In genomic region chr18:9096698-9097097, GRCh38 we compare ENCODE assay signal across 25 cellular contexts. TPM values are rescaled to one million over a fixed set of nuclear protein-coding genes. Genes with fewer than 3 reads are reported as not detected.
A peak's percentile ranks its signal among the peaks of the same experiment; 100 is the strongest.
DNase-seq lines count a peak whose midpoint lies in the region; ATAC-seq and TF ChIP-seq lines count a peak whose summit lies in the region.
"Had no signal": no experiment of that assay in that cellular context is flagged by ENCODE, and none has a peak within 500 bp of the region (broad histone marks: within the 10 kb centered on the region; RNA-seq: fewer than 3 reads in every experiment).

No MANE protein-coding gene starts in this region.

- no peak overlapping the region for H3K4me3 Mint-ChIP-seq in activated CD4-positive, alpha-beta T cell treated with anti-CD3 and anti-CD28 coated beads for 36 hours
- peak overlapping the region in 1 of 4 donors; percentile 66 for H3K4me3 Mint-ChIP-seq in CD4-positive, CD25-positive, alpha-beta regulatory T cell
- H3K4me3 Mint-ChIP-seq: brain; CD8-positive, alpha-beta T cell; nephron progenitor cell had no signal

- H3K9me3 Mint-ChIP-seq in activated CD4-positive, alpha-beta T cell treated with anti-CD3 and anti-CD28 coated beads for 36 hours (ENCODE audit: low read depth) = no peaks in the 10 kb centered on the region
- H3K9me3 Mint-ChIP-seq in CD4-positive, CD25-positive, alpha-beta regulatory T cell = no peaks in the 10 kb centered on the region
- H3K9me3 Mint-ChIP-seq: brain; CD8-positive, alpha-beta T cell; nephron progenitor cell had no signal

- H3K9me2 ChIP-seq in PC-3 (replicated peaks; ENCODE audit: low read length) = no peaks in the 10 kb centered on the region

- in situ Hi-C loops in GM13976 (cut with MboI; ENCODE audit: low sequenced_read_pairs, unreplicated experiment) = no loop called here

- H3K27ac Mint-ChIP-seq in activated CD4-positive, alpha-beta T cell treated with anti-CD3 and anti-CD28 coated beads for 36 hours = peak overlapping the region; percentile 90
- peak overlapping the region in 2 of 3 donors; percentile 27 to 95 for H3K27ac Mint-ChIP-seq in CD4-positive, CD25-positive, alpha-beta regulatory T cell
- H3K27ac Mint-ChIP-seq: nephron progenitor cell had no signal

- H3K27me3 Mint-ChIP-seq in activated CD4-positive, alpha-beta T cell treated with anti-CD3 and anti-CD28 coated beads for 36 hours = no peaks in the 10 kb centered on the region
- H3K27me3 Mint-ChIP-seq in CD4-positive, CD25-positive, alpha-beta regulatory T cell = no peaks in the 10 kb centered on the region
- H3K27me3 Mint-ChIP-seq: brain had no signal

- H4K20me1 ChIP-seq in PC-3 (ENCODE audit: low read length) = no peaks in the 10 kb centered on the region

- no peak for DNase-seq in activated CD4-positive, alpha-beta T cell treated with anti-CD3 and anti-CD28 coated beads for 36 hours
- DNase-seq in activated CD4-positive, alpha-beta T cell treated with anti-CD3 and anti-CD28 coated beads for 4 hours = no peak
- no peak for DNase-seq in CD4-positive, CD25-positive, alpha-beta regulatory T cell
- DNase-seq in PC-3 (no peak), esophagus muscularis mucosa (ENCODE audit: extremely low spot score) (no peak), GM13976 (ENCODE audit: low spot score) (no peak), SKM-1 treated with dmso at 0.1 percent for 144 hours (lab: John Stamatoyannopoulos, UW; ENCODE audit: unreplicated experiment) (no peak)
- DNase-seq: activated CD4-positive, alpha-beta T cell treated with anti-CD3 and anti-CD28 coated beads for 1 hour; activated effector memory CD4-positive, alpha-beta T cell treated with anti-CD3 and anti-CD28 coated beads, Interleukin-2, amount 50 U/mL, for 16 hours; CD8-positive, alpha-beta T cell; glutamatergic neuron; GM23248; kidney; NCI-H1417; NCI-H2081; NCI-H226; nephron progenitor cell; pancreas; stimulated activated CD8-positive, alpha-beta memory T cell treated with anti-CD3 and anti-CD28 coated beads, Interleukin-4, amount 100 ng/mL, for 48 hours; trophoblast cell had no signal

- no peak overlapping the region for H3K9ac ChIP-seq in PC-3 (ENCODE audit: low read length)
- H3K9ac ChIP-seq: GM23248 had no signal

- POLR2A ChIA-PET in activated CD4-positive, alpha-beta T cell treated with anti-CD3 and anti-CD28 coated beads for 36 hours (lab: Charles Lee) = interaction anchor here (0.6 to 1.6 kb wide), 7 partner anchors 8 to 234 kb away, joined by 3 to 16 read pairs (median 4); partner anchors contain the start of gene ANKRD12
- POLR2A ChIA-PET in PC-3 (lab: Charles Lee; ENCODE audit: unreplicated experiment) = no interaction called here

- H3K4me1 ChIP-seq in CD4-positive, CD25-positive, alpha-beta regulatory T cell (ENCODE audit: control insufficient read depth, insufficient read depth, low read length, poor library complexity, severe bottlenecking) = peaks cover 40% of the 10 kb centered on the region
- H3K4me1 ChIP-seq in PC-3 (ENCODE audit: insufficient read depth, low read length) (peaks cover 39% of the 10 kb centered on the region), esophagus muscularis mucosa (peaks cover 10 to 66% (median 51%) of the 10 kb centered on the region in 4 donors)

- CTCF ChIA-PET in activated CD4-positive, alpha-beta T cell treated with anti-CD3 and anti-CD28 coated beads for 36 hours (lab: Charles Lee) = interaction anchor here (0.9 to 2.1 kb wide), 7 partner anchors 13 to 66 kb away, joined by 3 to 13 read pairs (median 4); no protein-coding TSS in a partner anchor
- CTCF ChIA-PET in PC-3 (lab: Charles Lee) = no interaction called here

- H3K4me2 ChIP-seq in PC-3 (ENCODE audit: low read length) = no peak overlapping the region
- H3K4me2 ChIP-seq: smooth muscle cell had no signal

- TF ChIP-seq EP300 in esophagus muscularis mucosa (IDR thresholded peaks at IDR 0.05) = no peak

- H2AFZ ChIP-seq in PC-3 (ENCODE audit: low read length) = 0 out of 2 replicates have a peak overlapping the region, but pooled peaks have one; percentile 9

- H3K79me2 ChIP-seq in PC-3 (ENCODE audit: low read length) = no peaks in the 10 kb centered on the region

- no peaks in the 10 kb centered on the region for H3F3A ChIP-seq in PC-3 (ENCODE audit: low read length, unreplicated experiment)

- H3K27ac ChIP-seq in CD4-positive, CD25-positive, alpha-beta regulatory T cell (ENCODE audit: insufficient read depth, low read length, poor library complexity, severe bottlenecking) = no peak overlapping the region
- H3K27ac ChIP-seq in PC-3 (ENCODE audit: low read length) (no peak overlapping the region), esophagus muscularis mucosa (replicated peaks in 1 of 4) (peak overlapping the region; percentile 75 to 82 (median 78))
- H3K27ac ChIP-seq: GM23248, pancreas had no signal

- H3K9me3 ChIP-seq in CD4-positive, CD25-positive, alpha-beta regulatory T cell (ENCODE audit: control insufficient read depth in 2 of 2, low read length in 2 of 2) = no peaks in the 10 kb centered on the region
- H3K9me3 ChIP-seq in PC-3 (ENCODE audit: low read length) (no peaks in the 10 kb centered on the region), esophagus muscularis mucosa (no peaks in the 10 kb centered on the region)
- H3K9me3 ChIP-seq: pancreas, SJSA1 had no signal

- WGBS in esophagus muscularis mucosa = 78% methylated on average over 2 of the region's 2 CpGs

- H3K36me3 Mint-ChIP-seq in activated CD4-positive, alpha-beta T cell treated with anti-CD3 and anti-CD28 coated beads for 36 hours (ENCODE audit: low read depth) = no peaks in the 10 kb centered on the region
- H3K36me3 Mint-ChIP-seq in CD4-positive, CD25-positive, alpha-beta regulatory T cell = no peaks in the 10 kb centered on the region
- H3K36me3 Mint-ChIP-seq: brain had no signal

- no peak for TF ChIP-seq CTCF in PC-3 (conservative IDR thresholded peaks at IDR 0.05; ENCODE audit: low read depth, low read length)
- no peak for TF ChIP-seq CTCF in esophagus muscularis mucosa (IDR thresholded peaks at IDR 0.05)
- no peak for TF ChIP-seq CTCF in GM13976 (IDR thresholded peaks at IDR 0.05; ENCODE audit: borderline replicate concordance, control extremely low read depth, extremely low read depth, insufficient read depth, missing control alignments)

- H3K27me3 ChIP-seq in CD4-positive, CD25-positive, alpha-beta regulatory T cell (ENCODE audit: control insufficient read depth, insufficient read depth, low read length) = no peaks in the 10 kb centered on the region
- no peaks in the 10 kb centered on the region for H3K27me3 ChIP-seq in PC-3 (ENCODE audit: low read length)
- H3K27me3 ChIP-seq in esophagus muscularis mucosa = no peaks in the 10 kb centered on the region
- H3K27me3 ChIP-seq: pancreas, SJSA1 had no signal

- ATAC-seq in activated CD4-positive, alpha-beta T cell treated with anti-CD3 and anti-CD28 coated beads for 36 hours = no peak
- ATAC-seq in CD4-positive, CD25-positive, alpha-beta regulatory T cell (ENCODE audit: low read depth in 2 of 2) = no peak
- ATAC-seq in PC-3 (no peak), HG02623 (IDR thresholded peaks at IDR 0.05; ENCODE audit: unreplicated experiment) (no peak)
- ATAC-seq: CD8-positive, alpha-beta T cell; pancreas had no signal

- intact Hi-C loops in activated CD4-positive, alpha-beta T cell treated with anti-CD3 and anti-CD28 coated beads for 36 hours (cut with DNase I, micrococcal nuclease) = no loop called here
- intact Hi-C loops in PC-3 (cut with micrococcal nuclease) = no loop called here
- intact Hi-C loops in esophagus muscularis mucosa (cut with DNase I) = no loop called here

- H3K4me3 ChIP-seq in CD4-positive, CD25-positive, alpha-beta regulatory T cell (ENCODE audit: low read depth, low read length) = no peak overlapping the region
- H3K4me3 ChIP-seq in PC-3 (ENCODE audit: low read length) (no peak overlapping the region), esophagus muscularis mucosa (no peak overlapping the region)
- H3K4me3 ChIP-seq: GM12878, GM23248, pancreas, SJSA1, smooth muscle cell had no signal

- TF ChIP-seq POLR2A in esophagus muscularis mucosa (IDR thresholded peaks at IDR 0.05; ENCODE audit: low read depth) = no peak

- H3K36me3 ChIP-seq in CD4-positive, CD25-positive, alpha-beta regulatory T cell (ENCODE audit: control insufficient read depth, insufficient read depth, low read length) = no peaks in the 10 kb centered on the region
- H3K36me3 ChIP-seq in PC-3 (ENCODE audit: low read depth, low read length) (no peaks in the 10 kb centered on the region), esophagus muscularis mucosa (no peaks in the 10 kb centered on the region)
- H3K36me3 ChIP-seq: pancreas, SJSA1 had no signal

- peaks cover 63% of the 10 kb centered on the region for H3K4me1 Mint-ChIP-seq in activated CD4-positive, alpha-beta T cell treated with anti-CD3 and anti-CD28 coated beads for 36 hours
- peaks cover 28 to 69% (median 38%) of the 10 kb centered on the region in 4 donors for H3K4me1 Mint-ChIP-seq in CD4-positive, CD25-positive, alpha-beta regulatory T cell

- BruUV-seq in PC-3 (replicated peaks; lab: Mats Ljungman, UMichigan) = no TSS peak

RNA-seq across cellular contexts. Expression of gene NDUFV2, which starts 5.8 kb away (rescaled TPM):
- total RNA-seq in activated CD4-positive, alpha-beta T cell treated with anti-CD3 and anti-CD28 coated beads for 36 hours = 100 to 1,000 TPM; 331 to 372 TPM
- total RNA-seq in CD4-positive, CD25-positive, alpha-beta regulatory T cell = 207 TPM
- 100 to 1,000 TPM; 221 to 282 (median 255) TPM for polyA plus RNA-seq in CD4-positive, CD25-positive, alpha-beta regulatory T cell
- 188 and 272 TPM in 2 replicates for total RNA-seq in PC-3 (2014; rRNA removed)
- total RNA-seq in esophagus muscularis mucosa = 100 to 1,000 TPM; 120 to 229 (median 175) TPM

RNA-seq across cellular contexts. Expression of gene ANKRD12, which starts 39.9 kb away (rescaled TPM):
- 10 to 100 TPM; 57.5 to 96.0 TPM for total RNA-seq in activated CD4-positive, alpha-beta T cell treated with anti-CD3 and anti-CD28 coated beads for 36 hours
- 200 TPM for total RNA-seq in CD4-positive, CD25-positive, alpha-beta regulatory T cell
- 10 to 100 TPM; 28.2 to 41.9 (median 37.0) TPM for polyA plus RNA-seq in CD4-positive, CD25-positive, alpha-beta regulatory T cell
- total RNA-seq in PC-3 (2014; rRNA removed) (14.5 and 19.1 TPM in 2 replicates), esophagus muscularis mucosa (100 to 1,000 TPM in 1 of 4 donors, 10 to 100 TPM in 3; 65.2 to 108 (median 92.9) TPM)

Comparison
In these comparisons a context has a peak if more than half of its experiments do, and no peak if none do; other contexts are left out.
1. H3K27ac ChIP-seq: peak in esophagus muscularis mucosa (4 of 4); none in CD4-positive, CD25-positive, alpha-beta regulatory T cell (single experiment) and PC-3 (single experiment).